Comparison of ENCODE assay signal across 8 cellular contexts in the genomic region with DNA sequence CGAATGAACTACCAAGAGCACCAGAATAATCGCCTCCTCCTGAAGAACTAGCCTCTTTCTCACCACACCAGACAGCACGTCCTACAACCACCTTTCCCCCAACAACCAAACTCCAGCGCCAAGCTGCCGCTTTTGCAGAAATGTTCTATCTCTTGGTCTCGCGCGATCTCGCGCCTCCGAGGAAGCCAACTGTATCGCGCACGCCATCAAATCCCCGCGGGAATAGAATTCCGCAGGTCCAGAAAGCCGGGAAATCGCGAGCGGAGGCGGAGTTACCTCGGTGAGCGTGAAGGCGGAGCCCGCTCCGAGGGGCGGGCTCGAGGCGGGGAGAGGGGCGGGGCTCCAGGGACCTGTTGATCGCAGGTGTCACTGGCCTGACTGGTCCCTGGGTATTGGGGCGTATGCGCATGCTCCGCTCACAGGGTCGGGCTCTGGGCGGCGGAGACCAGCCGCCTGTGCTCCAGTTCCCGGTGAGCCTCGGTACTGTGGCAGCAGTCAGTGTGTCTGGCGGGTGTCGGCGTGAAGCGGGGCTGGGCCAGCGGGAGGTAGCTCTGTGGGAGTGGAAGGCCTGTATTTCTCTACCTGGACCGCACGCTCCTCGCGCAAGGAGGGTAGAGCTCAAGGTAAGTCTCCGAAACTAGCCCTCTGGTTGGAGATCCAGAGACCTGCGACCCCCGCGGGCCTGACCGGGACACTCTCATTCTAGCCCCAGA. TPM values are rescaled to one million over a fixed set of nuclear protein-coding genes. Genes with fewer than 3 reads are reported as not detected.
DNase-seq lines count a peak whose midpoint lies in the region; FAIRE-seq and TF ChIP-seq lines count a peak whose summit lies in the region.

A gene (plus strand): TSS at position 463 of the 713 bp plus-strand sequence. CDS start 27,047 bp downstream, outside the sequence.

- H3K27ac Mint-ChIP-seq in HFFc6, result peak within 1 kb of the TSS; percentile 90

- H2AFZ ChIP-seq in neuron (ENCODE audit: low read depth, low read length), result peak within 1 kb of the TSS; percentile 92

- H3K9me3 Mint-ChIP-seq in HFFc6, result no peaks in the 10 kb centered on the region

- peak within 1 kb of the TSS; percentile 92 for H3K9ac ChIP-seq in SK-N-MC (ENCODE audit: insufficient read length)

- H3K27me3 Mint-ChIP-seq in HFFc6 (ENCODE audit: insufficient read depth), result peaks cover 2% of the 10 kb centered on the region; the same call in 1 of the 2 replicates

- DNase-seq in GM04503 (ENCODE audit: low read depth), result peak; percentile 84
- peak; percentile 98 for DNase-seq in HFFc6
- DNase-seq in NCI-H1048 (lab: John Stamatoyannopoulos, UW), result peak; percentile 93
- peak; percentile 79 for DNase-seq in SK-N-MC (ENCODE audit: low read depth, low spot score)
- peak; percentile 98 for DNase-seq in activated naive CD4-positive, alpha-beta T cell treated with anti-CD3 and anti-CD28 coated beads, Interleukin-2, amount 50 U/mL, for 16 hours
- DNase-seq in frontal cortex (ENCODE audit: low spot score in 2 of 2), result peak; percentile 54 to 85
- peak; percentile 97 for DNase-seq in stromal cell of bone marrow (ENCODE audit: low read depth)

- FAIRE-seq in frontal cortex (lab: Jason Lieb, UNC), result no peak

- H3K36me3 ChIP-seq in SK-N-MC (ENCODE audit: insufficient read depth, low read length) (no peaks in the 10 kb centered on the region), neuron (ENCODE audit: insufficient read depth, low read length) (no peaks in the 10 kb centered on the region)

- no peaks in the 10 kb centered on the region for H3K27me3 ChIP-seq in neuron (ENCODE audit: insufficient read depth, low read length)

- H3K27ac ChIP-seq in SK-N-MC, result peak within 1 kb of the TSS; percentile 45; the same call in 1 of the 2 replicates

- H3K4me3 ChIP-seq in SK-N-MC, result peak within 1 kb of the TSS; percentile 85
- H3K4me3 ChIP-seq in neuron (ENCODE audit: low read length), result peak within 1 kb of the TSS; percentile 54

- H3K4me1 ChIP-seq in neuron (ENCODE audit: insufficient read depth, low read length), result peaks cover 3% of the 10 kb centered on the region

- no peak for TF ChIP-seq CTCF in HFFc6 (IDR thresholded peaks at IDR 0.05)

- no peaks in the 10 kb centered on the region for H3K9me3 ChIP-seq in SK-N-MC (ENCODE audit: low read depth, low read length)
- no peaks in the 10 kb centered on the region for H3K9me3 ChIP-seq in neuron (ENCODE audit: low read length)

- peaks cover 68% of the 10 kb centered on the region for H3K4me1 Mint-ChIP-seq in HFFc6 (ENCODE audit: low read depth)

- H3K4me3 Mint-ChIP-seq in HFFc6, result peak within 1 kb of the TSS; percentile 95

- H3K36me3 Mint-ChIP-seq in HFFc6 (ENCODE audit: low read depth), result peaks cover 46% of the 10 kb centered on the region

RNA-seq across cellular contexts. Expression of the gene that starts here (rescaled TPM):
- 100 to 1,000 TPM; 113 to 187 (median 120) TPM for total RNA-seq in HFFc6 (2021; fragmentation: NEBNext Ultra II Directional; extraction: Animal tissue kit (Norgen Biotek cat#: 25700))
- total RNA-seq in frontal cortex, result 12.2 TPM

Comparison
In these comparisons a context has a peak if more than half of its experiments do, and no peak if none do; other contexts are left out.
1. Peak in every context shown above with its lines: DNase-seq, H3K4me3 ChIP-seq and H3K27ac ChIP-seq.